ENCODE assay signal across 9 cellular contexts in the genomic region with DNA sequence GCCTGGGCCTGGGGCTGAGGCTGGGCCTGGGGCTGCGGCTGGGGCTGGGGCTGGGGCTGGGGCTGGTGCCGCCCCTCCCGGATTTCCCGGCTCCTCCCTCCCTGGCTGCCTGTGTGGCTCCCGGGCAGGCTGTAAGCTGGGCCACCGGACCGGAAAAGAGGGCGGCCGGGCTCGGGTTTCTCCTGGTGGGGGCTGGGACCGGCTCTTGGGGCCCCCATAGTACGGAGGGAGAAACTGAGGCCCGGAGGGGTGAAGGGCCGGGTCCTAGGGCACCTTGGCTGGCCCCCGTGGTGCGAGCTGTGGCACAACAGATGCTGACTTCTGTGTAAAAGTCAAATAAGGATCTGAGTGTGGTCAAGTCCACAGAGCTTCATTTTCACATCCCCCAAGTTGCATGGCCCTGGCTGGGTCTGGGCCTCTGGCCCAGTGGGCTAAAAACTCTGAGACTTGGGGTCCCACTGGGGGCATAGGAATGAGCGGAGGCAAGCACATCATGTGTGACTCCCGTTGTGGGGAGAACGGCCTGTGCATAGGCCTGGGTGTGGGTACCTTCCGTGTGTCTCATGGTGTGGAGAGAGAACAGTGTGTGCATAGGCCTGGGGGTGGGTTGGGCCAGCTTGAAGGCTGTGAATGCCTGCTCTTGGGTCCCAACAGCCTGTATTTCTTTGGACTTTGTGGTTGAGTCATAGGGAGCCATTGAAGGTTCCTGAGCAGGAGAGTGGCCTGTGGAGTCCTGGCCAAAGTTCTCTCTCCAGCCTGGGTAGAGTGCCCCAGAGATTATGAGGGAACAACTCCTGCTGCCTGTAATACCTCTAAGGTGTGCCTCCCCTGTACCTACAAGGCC.
DNase-seq lines count a peak whose midpoint lies in the region; ATAC-seq and TF ChIP-seq lines count a peak whose summit lies in the region.
"Had no signal": no experiment of that assay in that cellular context is flagged by ENCODE, and none has a peak within 500 bp of the region (broad histone marks: within the 10 kb centered on the region; RNA-seq: fewer than 3 reads in every experiment).

No MANE protein-coding gene starts in this region.

- H3K79me2 ChIP-seq in neural progenitor cell (ENCODE audit: low read depth): no peaks in the 10 kb centered on the region
- no peaks in the 10 kb centered on the region for H3K79me2 ChIP-seq in PC-9 (ENCODE audit: low read depth)

- peaks cover 41% of the 10 kb centered on the region for H3K4me1 Mint-ChIP-seq in neural progenitor cell

- H2AFZ ChIP-seq in neural progenitor cell (replicated peaks): no peak overlapping the region
- H2AFZ ChIP-seq in PC-9: no peak overlapping the region

- BruUV-seq in PC-9 (replicated peaks; lab: Mats Ljungman, UMichigan): no TSS peak

- H3F3A ChIP-seq in neural progenitor cell (ENCODE audit: low read depth) (peaks cover 24% of the 10 kb centered on the region), PC-9 (ENCODE audit: insufficient read depth, low read depth) (no peaks in the 10 kb centered on the region)

- intact Hi-C loops in PC-9 (cut with micrococcal nuclease; ENCODE audit: unreplicated experiment): no loop called here

- H3K36me3 Mint-ChIP-seq in neural progenitor cell: no peaks in the 10 kb centered on the region

- H3K9me3 ChIP-seq in BLaER1 treated with 17β-estradiol and CSF1 and Interleukin-3, amounts not matched to agents 10 nM and 100 nM (replicated peaks in 1 of 11): no peaks in the 10 kb centered on the region
- no peaks in the 10 kb centered on the region for H3K9me3 ChIP-seq in neural progenitor cell (ENCODE audit: low read depth)
- no peaks in the 10 kb centered on the region for H3K9me3 ChIP-seq in PC-9 (ENCODE audit: insufficient read depth, low read depth)

- peak overlapping the region; percentile 75 for H3K4me3 Mint-ChIP-seq in neural progenitor cell

- peaks cover 11% of the 10 kb centered on the region for H3K27me3 Mint-ChIP-seq in neural progenitor cell (ENCODE audit: insufficient read depth, low read depth)

- peak overlapping the region; percentile 43 to 69 (median 54) for H3K4me3 ChIP-seq in BLaER1 treated with 17β-estradiol and CSF1 and Interleukin-3, amounts not matched to agents 10 nM and 100 nM
- H3K4me3 ChIP-seq in neural progenitor cell (peak overlapping the region; percentile 61), PC-9 (no peak overlapping the region)
- H3K4me3 ChIP-seq: lung had no signal

- peak overlapping the region; percentile 60 for H3K27ac Mint-ChIP-seq in neural progenitor cell

- H3K4me2 ChIP-seq in BLaER1 treated with 17β-estradiol and CSF1 and Interleukin-3, amounts not matched to agents 10 nM and 100 nM: peak overlapping the region; percentile 86 to 99 (median 95)
- H3K4me2 ChIP-seq in neural progenitor cell (peak overlapping the region; percentile 94), PC-9 (no peak overlapping the region)

- H3K9me3 Mint-ChIP-seq in neural progenitor cell: peaks cover 1% of the 10 kb centered on the region

- POLR2A ChIA-PET in PC-9 (lab: Charles Lee; ENCODE audit: unreplicated experiment): no interaction called here

- no peak for TF ChIP-seq CTCF in neural progenitor cell (IDR thresholded peaks at IDR 0.05)
- TF ChIP-seq CTCF in PC-9 (conservative IDR thresholded peaks at IDR 0.05): no peak

- peak overlapping the region in 8 of 11 experiments; percentile 7 to 50 (median 29); a peak in 15 of 22 replicates for H3K27ac ChIP-seq in BLaER1 treated with 17β-estradiol and CSF1 and Interleukin-3, amounts not matched to agents 10 nM and 100 nM
- H3K27ac ChIP-seq in neural progenitor cell (peak overlapping the region; percentile 25), PC-9 (no peak overlapping the region)

- peaks cover 0 to 18% (median 0%) of the 10 kb centered on the region in 11 experiments; a peak in 6 of 22 replicates for H3K27me3 ChIP-seq in BLaER1 treated with 17β-estradiol and CSF1 and Interleukin-3, amounts not matched to agents 10 nM and 100 nM
- H3K27me3 ChIP-seq in neural progenitor cell (no peaks in the 10 kb centered on the region), PC-9 (ENCODE audit: insufficient read depth, low read depth) (no peaks in the 10 kb centered on the region)

- peak overlapping the region; percentile 41 to 71 (median 64); a peak in 20 of 22 replicates for H3K9ac ChIP-seq in BLaER1 treated with 17β-estradiol and CSF1 and Interleukin-3, amounts not matched to agents 10 nM and 100 nM
- no peak overlapping the region for H3K9ac ChIP-seq in neural progenitor cell

- H3K4me1 ChIP-seq in BLaER1 treated with 17β-estradiol and CSF1 and Interleukin-3, amounts not matched to agents 10 nM and 100 nM: peaks cover 42 to 100% (median 95%) of the 10 kb centered on the region in 10 experiments
- H3K4me1 ChIP-seq in neural progenitor cell (peaks cover 17% of the 10 kb centered on the region), PC-9 (replicated peaks; ENCODE audit: insufficient read depth) (no peaks in the 10 kb centered on the region)

- ATAC-seq in HG02981 (IDR thresholded peaks at IDR 0.05; ENCODE audit: unreplicated experiment): peak; percentile 56
- ATAC-seq in HG02870 (IDR thresholded peaks at IDR 0.05; ENCODE audit: unreplicated experiment): no peak

- no peaks in the 10 kb centered on the region for H3K9me2 ChIP-seq in PC-9 (ENCODE audit: insufficient read depth)

- H3K36me3 ChIP-seq in BLaER1 treated with 17β-estradiol and CSF1 and Interleukin-3, amounts not matched to agents 10 nM and 100 nM: no peaks in the 10 kb centered on the region
- no peaks in the 10 kb centered on the region for H3K36me3 ChIP-seq in neural progenitor cell
- no peaks in the 10 kb centered on the region for H3K36me3 ChIP-seq in PC-9 (ENCODE audit: low read depth)

- H4K20me1 ChIP-seq in BLaER1 treated with 17β-estradiol and CSF1 and Interleukin-3, amounts not matched to agents 10 nM and 100 nM: peaks cover 0 to 28% (median 6%) of the 10 kb centered on the region in 11 experiments; a peak in 9 of 22 replicates
- H4K20me1 ChIP-seq in neural progenitor cell (ENCODE audit: low read depth): peaks cover 7% of the 10 kb centered on the region
- no peaks in the 10 kb centered on the region for H4K20me1 ChIP-seq in PC-9 (ENCODE audit: insufficient read depth)

- CTCF ChIA-PET in PC-9 (lab: Charles Lee): no interaction called here

- DNase-seq in epidermal melanocyte (ENCODE audit: insufficient read length, low spot score) (peak; percentile 50), neural progenitor cell (ENCODE audit: low spot score) (no peak), NCI-H1105 (lab: John Stamatoyannopoulos, UW) (no peak), PC-9 (no peak)
- no peak for DNase-seq in stimulated activated CD4-positive, alpha-beta T cell treated with anti-CD3 and anti-CD28 coated beads, Interleukin-4, amount 100 ng/mL, for 1 hour
